8 cellular contexts compared by ENCODE assay signal in the genomic region with DNA sequence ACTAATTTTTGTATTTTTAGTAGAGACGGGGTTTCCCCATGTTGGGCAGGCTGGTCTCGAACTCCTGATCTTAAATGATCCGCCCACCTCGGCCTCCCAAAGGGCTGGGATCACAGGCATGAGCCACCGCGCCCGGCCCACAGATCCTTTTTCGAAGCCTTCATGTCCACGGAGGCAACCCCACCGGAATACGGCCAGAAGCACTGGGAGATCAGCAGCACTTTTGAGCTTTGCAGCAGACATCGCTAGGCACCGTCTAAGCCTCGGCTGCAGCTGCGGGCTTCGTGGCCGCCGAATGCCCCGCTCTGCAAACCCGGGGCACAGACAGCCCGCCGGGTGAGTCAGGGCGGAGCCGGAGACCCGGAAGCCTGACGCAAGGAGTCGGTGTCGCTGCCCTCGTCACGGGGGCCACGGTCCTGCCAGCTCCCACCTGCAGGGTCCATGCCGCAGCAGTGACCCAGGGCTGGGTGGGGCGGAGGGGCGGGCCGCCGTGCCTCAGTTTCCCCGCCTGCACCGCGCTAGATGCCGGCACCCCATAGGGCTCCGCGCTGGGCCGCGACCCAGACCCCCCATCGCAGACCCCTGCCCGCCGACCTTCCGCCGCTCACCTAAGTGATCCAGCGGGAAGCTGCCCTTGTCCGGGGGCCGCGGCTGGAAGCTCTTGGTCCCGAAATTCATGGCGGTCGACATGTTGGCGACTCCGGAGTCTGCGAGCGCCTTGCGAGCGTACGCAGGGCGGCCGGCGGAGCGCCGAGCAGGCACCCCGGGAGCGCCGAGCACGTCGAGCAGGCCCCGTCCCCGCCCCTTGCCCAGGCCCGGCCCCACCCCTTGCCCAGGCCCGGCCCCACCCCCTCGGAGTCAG. TPM values are rescaled to one million over a fixed set of nuclear protein-coding genes. Genes with fewer than 3 reads are reported as not detected.
A peak's percentile ranks its signal among the peaks of the same experiment; 100 is the strongest.
DNase-seq lines count a peak whose midpoint lies in the region; TF ChIP-seq lines count a peak whose summit lies in the region.

A gene with protein sequence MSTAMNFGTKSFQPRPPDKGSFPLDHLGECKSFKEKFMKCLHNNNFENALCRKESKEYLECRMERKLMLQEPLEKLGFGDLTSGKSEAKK (minus strand): TSS at position 730 of the 862 bp plus-strand sequence. CDS start 40 bp downstream, at position 690.

- H3K27me3 Mint-ChIP-seq in activated naive CD4-positive, alpha-beta T cell treated with anti-CD3 and anti-CD28 coated beads for 36 hours (ENCODE audit: low read depth), result no peaks in the 10 kb centered on the region

- peaks cover 3% of the 10 kb centered on the region; the same call in 1 of the 2 replicates for H3K4me1 ChIP-seq in ES-I3 (ENCODE audit: insufficient read depth, low read length)
- peaks cover 38% of the 10 kb centered on the region for H3K4me1 ChIP-seq in HAP-1
- H3K4me1 ChIP-seq in MM.1S (ENCODE audit: low read length), result no peaks in the 10 kb centered on the region

- no peaks in the 10 kb centered on the region for H3K27me3 ChIP-seq in HAP-1 (ENCODE audit: low read depth)
- H3K27me3 ChIP-seq in MM.1S (replicated peaks; ENCODE audit: insufficient read depth, low read length), result peaks cover 31% of the 10 kb centered on the region

- DNase-seq in HAP-1 (ENCODE audit: low spot score in 2 of 2) (peak; percentile 74 to 94), MM.1S (peak; percentile 89), SK-N-MC (ENCODE audit: low read depth, low spot score) (peak; percentile 32), germinal center (ENCODE audit: low spot score) (peak; percentile 92), nucleus accumbens (lab: John Stamatoyannopoulos, UW) (peak in 54 of 56 donors; percentile 45 to 90 (median 80)), substantia nigra (lab: John Stamatoyannopoulos, UW) (peak; percentile 43 to 93 (median 78))
- DNase-seq in activated naive CD4-positive, alpha-beta T cell treated with anti-CD3 and anti-CD28 coated beads for 36 hours, result peak; percentile 91

- H3K9me3 ChIP-seq in ES-I3 (ENCODE audit: control insufficient read depth, insufficient read depth, low read length) (no peaks in the 10 kb centered on the region), HAP-1 (no peaks in the 10 kb centered on the region), MM.1S (replicated peaks; ENCODE audit: insufficient read depth, low read length) (no peaks in the 10 kb centered on the region), SK-N-MC (ENCODE audit: low read depth, low read length) (no peaks in the 10 kb centered on the region)

- no peak for TF ChIP-seq CTCF in MM.1S (IDR thresholded peaks at IDR 0.05; ENCODE audit: low read length)

- H2AFZ ChIP-seq in MM.1S (ENCODE audit: low read length), result peak within 1 kb of the TSS; percentile 90

- peaks cover 18% of the 10 kb centered on the region for H3K36me3 Mint-ChIP-seq in activated naive CD4-positive, alpha-beta T cell treated with anti-CD3 and anti-CD28 coated beads for 36 hours (ENCODE audit: low read depth)

- peaks cover 48% of the 10 kb centered on the region for H3K79me2 ChIP-seq in MM.1S (ENCODE audit: low read length)

- H3K27ac Mint-ChIP-seq in activated naive CD4-positive, alpha-beta T cell treated with anti-CD3 and anti-CD28 coated beads for 36 hours, result peak within 1 kb of the TSS; percentile 91

- H3K4me3 ChIP-seq in HAP-1, result peak within 1 kb of the TSS; percentile 100
- peak within 1 kb of the TSS; percentile 99 for H3K4me3 ChIP-seq in MM.1S (ENCODE audit: low read length)
- H3K4me3 ChIP-seq in SK-N-MC, result peak within 1 kb of the TSS; percentile 98

- CTCF ChIA-PET in activated naive CD4-positive, alpha-beta T cell treated with anti-CD3 and anti-CD28 coated beads for 36 hours (lab: Charles Lee), result interaction anchor here (1.0 to 6.2 kb wide), 5 partner anchors 19 to 191 kb away, joined by 3 to 38 read pairs (median 4); no protein-coding TSS in a partner anchor

- H3K36me3 ChIP-seq in ES-I3 (ENCODE audit: insufficient read depth, low read length) (peaks cover 11% of the 10 kb centered on the region), HAP-1 (replicated peaks) (peaks cover 24% of the 10 kb centered on the region), MM.1S (replicated peaks; ENCODE audit: insufficient read depth, low read length) (0 out of 2 replicates have a peak, but pooled peaks cover 10% of the 10 kb centered on the region), SK-N-MC (ENCODE audit: insufficient read depth, low read length) (peaks cover 27% of the 10 kb centered on the region)

- peaks cover 5% of the 10 kb centered on the region; the same call in 1 of the 2 replicates for H3F3A ChIP-seq in MM.1S (ENCODE audit: insufficient read depth, low read length)

- peaks cover 33% of the 10 kb centered on the region for H3K4me1 Mint-ChIP-seq in activated naive CD4-positive, alpha-beta T cell treated with anti-CD3 and anti-CD28 coated beads for 36 hours (ENCODE audit: low read depth)

- intact Hi-C loops in activated naive CD4-positive, alpha-beta T cell treated with anti-CD3 and anti-CD28 coated beads for 36 hours (cut with micrococcal nuclease), result loop anchor here (1.0 to 2.0 kb wide), 6 partner anchors 34 to 163 kb away; a partner anchor contains a TSS

- in situ Hi-C loops in HAP-1 (cut with MboI; ENCODE audit: low sequenced_read_pairs), result no loop called here

- peak within 1 kb of the TSS; percentile 92 for H3K4me3 Mint-ChIP-seq in activated naive CD4-positive, alpha-beta T cell treated with anti-CD3 and anti-CD28 coated beads for 36 hours

- H3K4me2 ChIP-seq in MM.1S (ENCODE audit: low read depth, low read length), result peak within 1 kb of the TSS; percentile 77

- H3K9me3 Mint-ChIP-seq in activated naive CD4-positive, alpha-beta T cell treated with anti-CD3 and anti-CD28 coated beads for 36 hours, result no peaks in the 10 kb centered on the region

- H4K20me1 ChIP-seq in MM.1S (ENCODE audit: insufficient read depth, low read length), result peaks cover 6% of the 10 kb centered on the region; the same call in 1 of the 2 replicates

- H3K27ac ChIP-seq in MM.1S (ENCODE audit: low read length), result peak within 1 kb of the TSS; percentile 86
- peak within 1 kb of the TSS; percentile 64 for H3K27ac ChIP-seq in SK-N-MC
- H3K27ac ChIP-seq in substantia nigra (ENCODE audit: low read depth, low read length, poor library complexity, severe bottlenecking), result peak within 1 kb of the TSS; percentile 85

- no peaks in the 10 kb centered on the region for H3K9me2 ChIP-seq in MM.1S (replicated peaks; ENCODE audit: insufficient read depth, low read length)

- H3K9ac ChIP-seq in ES-I3 (ENCODE audit: low read depth, low read length), result peak within 1 kb of the TSS; percentile 95
- H3K9ac ChIP-seq in MM.1S (ENCODE audit: low read length), result peak within 1 kb of the TSS; percentile 99
- H3K9ac ChIP-seq in SK-N-MC (ENCODE audit: insufficient read length), result peak within 1 kb of the TSS; percentile 92

RNA-seq across cellular contexts. Expression of the gene that starts here (rescaled TPM):
- 10 to 100 TPM; 12.6 to 15.2 TPM for total RNA-seq in activated naive CD4-positive, alpha-beta T cell treated with anti-CD3 and anti-CD28 coated beads for 36 hours

Comparison
In these comparisons a context has a peak if more than half of its experiments do, and no peak if none do; other contexts are left out.
1. Peak in every context shown above with its lines: DNase-seq, H3K4me3 ChIP-seq and H3K27ac ChIP-seq.
2. DNase-seq: peak in every context shown above with its lines; median percentile 92 in germinal center; 91 in activated naive CD4-positive, alpha-beta T cell treated with anti-CD3 and anti-CD28 coated beads for 36 hours; 89 in MM.1S; 84 in HAP-1; 80 in nucleus accumbens; 78 in substantia nigra; 32 in SK-N-MC.